In genomic region chr1:56509713-56510641, GRCh38 we compare ENCODE assay signal across 17 cellular contexts.
DNase-seq lines count a peak whose midpoint lies in the region; ATAC-seq and TF ChIP-seq lines count a peak whose summit lies in the region.
"Had no signal": no experiment of that assay in that cellular context is flagged by ENCODE, and none has a peak within 500 bp of the region (broad histone marks: within the 10 kb centered on the region; RNA-seq: fewer than 3 reads in every experiment).

No MANE protein-coding gene starts in this region.

- TF ChIP-seq CTCF in lower lobe of right lung (IDR thresholded peaks at IDR 0.05) (no peak), thyroid gland (IDR thresholded peaks at IDR 0.05) (no peak)

- peak; percentile 62 to 69 for DNase-seq in NCI-H524 (lab: John Stamatoyannopoulos, UW)
- no peak for DNase-seq in lower lobe of right lung
- DNase-seq in thyroid gland: no peak
- no peak for DNase-seq in D341Med (ENCODE audit: low spot score)
- DNase-seq in DMS53 treated with DMSO at 0.1 percent for 48 hours (lab: John Stamatoyannopoulos, UW; ENCODE audit: unreplicated experiment): no peak
- DNase-seq: activated CD4-positive, CD25-positive, alpha-beta regulatory T cell; DMS153; HFFc6; NCI-H1048; NCI-H2171; stimulated activated CD4-positive, alpha-beta T cell treated with anti-CD3 and anti-CD28 coated beads, Interleukin-4, amount 100 ng/mL, for 1 hour; T-cell; testis had no signal

- no peaks in the 10 kb centered on the region for H3K27me3 ChIP-seq in ectodermal cell (ENCODE audit: control insufficient read depth, insufficient read depth, low read length, poor library complexity, severe bottlenecking)
- H3K27me3 ChIP-seq in lower lobe of right lung (ENCODE audit: low read depth): no peaks in the 10 kb centered on the region
- H3K27me3 ChIP-seq in thyroid gland: no peaks in the 10 kb centered on the region
- H3K27me3 ChIP-seq: neutrophil, testis had no signal

- ATAC-seq in lower lobe of right lung (no peak), HG03571 (IDR thresholded peaks at IDR 0.05; ENCODE audit: unreplicated experiment) (no peak)
- ATAC-seq: T-cell had no signal

- H3K27ac ChIP-seq in ectodermal cell (ENCODE audit: insufficient read depth, low read depth, low read length, poor library complexity, severe bottlenecking) (peak overlapping the region; percentile 0), lower lobe of right lung (peak overlapping the region; percentile 26), thyroid gland (peak overlapping the region; percentile 18 to 78 (median 50))
- H3K27ac ChIP-seq: KMS-11, testis had no signal

- H3K36me3 ChIP-seq in ectodermal cell (ENCODE audit: control insufficient read depth, insufficient read depth, low read length) (peaks cover 13% of the 10 kb centered on the region), lower lobe of right lung (peaks cover 62% of the 10 kb centered on the region), thyroid gland (peaks cover 66 to 67% of the 10 kb centered on the region in 2 donors)

- H3K9me3 ChIP-seq in ectodermal cell (ENCODE audit: control insufficient read depth, low read length) (no peaks in the 10 kb centered on the region), lower lobe of right lung (no peaks in the 10 kb centered on the region), thyroid gland (no peaks in the 10 kb centered on the region)
- H3K9me3 ChIP-seq: neutrophil, testis had no signal

- 45 to 49% methylated on average over 13 of the region's 13 CpGs for WGBS in ectodermal cell, 2 experiments
- 53 to 58% methylated on average over 13 of the region's 13 CpGs for WGBS in thyroid gland, 2 donors

- H3K4me3 ChIP-seq in ectodermal cell (ENCODE audit: insufficient read depth, low read depth, low read length) (peak overlapping the region; percentile 0), lower lobe of right lung (no peak overlapping the region), thyroid gland (replicated peaks in 1 of 3) (no peak overlapping the region)
- H3K4me3 ChIP-seq: testis had no signal

- intact Hi-C loops in lower lobe of right lung (cut with DNase I) (loop anchor here (10.0 kb wide), 1 partner anchor 65 kb away; the partner anchor contains the start of gene PLPP3), thyroid gland (cut with DNase I) (no loop called here)

- TF ChIP-seq POLR2A in thyroid gland (IDR thresholded peaks at IDR 0.05): no peak

- H3K4me1 ChIP-seq in ectodermal cell (ENCODE audit: control insufficient read depth, insufficient read depth, low read length) (peaks cover 27% of the 10 kb centered on the region), lower lobe of right lung (peaks cover 76% of the 10 kb centered on the region), thyroid gland (peaks cover 67 to 74% of the 10 kb centered on the region in 2 donors)

Comparison
In these comparisons a context has a peak if more than half of its experiments do, and no peak if none do; other contexts are left out.
1. DNase-seq: peak in NCI-H524 (2 of 2); none in lower lobe of right lung (single experiment), thyroid gland (0 of 2), D341Med (single experiment) and DMS53 treated with DMSO at 0.1 percent for 48 hours (single experiment).
2. H3K27ac ChIP-seq: peak in every context shown above with its lines; median percentile 50 in thyroid gland; 26 in lower lobe of right lung; 0 in ectodermal cell.